In the genomic region with DNA sequence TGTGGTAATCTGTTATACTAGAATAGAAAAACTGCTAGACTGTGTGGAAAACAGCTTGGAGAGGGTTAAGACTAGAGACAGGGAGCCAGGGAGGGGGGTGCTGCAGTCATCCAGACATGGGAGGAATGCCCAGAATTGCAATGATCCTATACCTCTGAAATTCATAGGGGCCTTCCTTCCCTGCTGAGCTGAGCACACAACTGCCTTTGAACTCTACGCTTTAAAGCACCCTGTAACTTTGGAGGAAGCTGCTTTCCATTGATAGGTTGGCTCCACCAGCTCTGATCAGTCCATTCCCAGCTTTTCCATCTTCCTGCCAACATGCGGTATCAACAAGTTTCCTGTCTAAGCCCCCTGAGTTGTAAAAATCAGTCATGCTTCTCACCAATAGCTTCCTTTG, we compare ENCODE assay signal across 17 cellular contexts.
DNase-seq lines count a peak whose midpoint lies in the region; ATAC-seq and TF ChIP-seq lines count a peak whose summit lies in the region.
"Had no signal": no experiment of that assay in that cellular context is flagged by ENCODE, and none has a peak within 500 bp of the region (broad histone marks: within the 10 kb centered on the region; RNA-seq: fewer than 3 reads in every experiment).

No MANE protein-coding gene starts in this region.

- TF ChIP-seq POLR2A in erythroblast (IDR thresholded peaks at IDR 0.05; ENCODE audit: low read length) = no peak

- peak overlapping the region in 2 of 3 experiments; percentile 49 to 62 for H3K27ac Mint-ChIP-seq in nephron

- DNase-seq in choroid plexus epithelial cell (ENCODE audit: low read depth) (peak; percentile 13), kidney tubule cell (ENCODE audit: low spot score) (peak; percentile 35), erythroblast (lab: John Stamatoyannopoulos, UW) (no peak)
- no peak for DNase-seq in activated CD4-positive, alpha-beta T cell treated with anti-CD3 and anti-CD28 coated beads for 1 hour
- DNase-seq in activated CD8-positive, alpha-beta memory T cell treated with anti-CD3 and anti-CD28 coated beads, Interleukin-2, amount 50 U/mL, for 48 hours = no peak
- DNase-seq: DMS79, HCEC 1CT, KG1, MV-4-11, NCI-H1694 treated with DMSO at 0.1 percent for 48 hours, NCI-H510A, NCI-H774, SHP77 had no signal

- no peaks in the 10 kb centered on the region for H3K27me3 Mint-ChIP-seq in nephron (ENCODE audit: low read depth)

- no peaks in the 10 kb centered on the region for H3K36me3 Mint-ChIP-seq in nephron (ENCODE audit: low read depth)

- no peak overlapping the region for H3K4me3 Mint-ChIP-seq in nephron

- H3K4me1 Mint-ChIP-seq in nephron = peaks cover 56% of the 10 kb centered on the region

- TF ChIP-seq EP300 in Ishikawa (IDR thresholded peaks at IDR 0.05; ENCODE audit: borderline replicate concordance) = peak; percentile 85; the same call in 1 of the 2 replicates

- H3K9me3 Mint-ChIP-seq in nephron = no peaks in the 10 kb centered on the region

- TF ChIP-seq RAD21 in Ishikawa (IDR thresholded peaks at IDR 0.05; ENCODE audit: low read depth) = no peak

- TF ChIP-seq CTCF in choroid plexus epithelial cell (conservative IDR thresholded peaks at IDR 0.05; ENCODE audit: low read depth, low read length) (no peak), nephron (IDR thresholded peaks at IDR 0.05; ENCODE audit: unreplicated experiment in 3 of 3) (no peak)

- H3K4me3 ChIP-seq in choroid plexus epithelial cell (ENCODE audit: low read depth, low read length) = no peak overlapping the region
- H3K4me3 ChIP-seq: SK-N-MC had no signal

- no peak for ATAC-seq in HG02588 (IDR thresholded peaks at IDR 0.05; ENCODE audit: unreplicated experiment)

TF ChIP-seq in Ishikawa, 13 proteins besides CTCF, POLR2A, EP300 and RAD21:
- TF ChIP-seq EGR1 (IDR thresholded peaks at IDR 0.05) (no peak), CEBPB (IDR thresholded peaks at IDR 0.05) (no peak), TAF1 (IDR thresholded peaks at IDR 0.05; ENCODE audit: low read depth) (no peak), YY1 (IDR thresholded peaks at IDR 0.05; ENCODE audit: low read depth) (no peak), TEAD4 (IDR thresholded peaks at IDR 0.05) (peak; percentile 92), ZBTB7A (IDR thresholded peaks at IDR 0.05; ENCODE audit: low read depth) (no peak), CREB1 (IDR thresholded peaks at IDR 0.05; ENCODE audit: low read depth) (no peak), TCF12 (IDR thresholded peaks at IDR 0.05; ENCODE audit: low read depth) (peak; percentile 76), FOXM1 (IDR thresholded peaks at IDR 0.05; ENCODE audit: borderline replicate concordance, low read depth) (peak; percentile 62), NFIC (IDR thresholded peaks at IDR 0.05) (peak; percentile 69; the same call in 1 of the 2 replicates)
- TF ChIP-seq, protein P1, sequence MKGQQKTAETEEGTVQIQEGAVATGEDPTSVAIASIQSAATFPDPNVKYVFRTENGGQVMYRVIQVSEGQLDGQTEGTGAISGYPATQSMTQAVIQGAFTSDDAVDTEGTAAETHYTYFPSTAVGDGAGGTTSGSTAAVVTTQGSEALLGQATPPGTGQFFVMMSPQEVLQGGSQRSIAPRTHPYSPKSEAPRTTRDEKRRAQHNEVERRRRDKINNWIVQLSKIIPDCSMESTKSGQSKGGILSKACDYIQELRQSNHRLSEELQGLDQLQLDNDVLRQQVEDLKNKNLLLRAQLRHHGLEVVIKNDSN (IDR thresholded peaks at IDR 0.05) = no peak
- TF ChIP-seq, protein P2, sequence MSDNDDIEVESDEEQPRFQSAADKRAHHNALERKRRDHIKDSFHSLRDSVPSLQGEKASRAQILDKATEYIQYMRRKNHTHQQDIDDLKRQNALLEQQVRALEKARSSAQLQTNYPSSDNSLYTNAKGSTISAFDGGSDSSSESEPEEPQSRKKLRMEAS (IDR thresholded peaks at IDR 0.05) = no peak
- TF ChIP-seq, protein P3, sequence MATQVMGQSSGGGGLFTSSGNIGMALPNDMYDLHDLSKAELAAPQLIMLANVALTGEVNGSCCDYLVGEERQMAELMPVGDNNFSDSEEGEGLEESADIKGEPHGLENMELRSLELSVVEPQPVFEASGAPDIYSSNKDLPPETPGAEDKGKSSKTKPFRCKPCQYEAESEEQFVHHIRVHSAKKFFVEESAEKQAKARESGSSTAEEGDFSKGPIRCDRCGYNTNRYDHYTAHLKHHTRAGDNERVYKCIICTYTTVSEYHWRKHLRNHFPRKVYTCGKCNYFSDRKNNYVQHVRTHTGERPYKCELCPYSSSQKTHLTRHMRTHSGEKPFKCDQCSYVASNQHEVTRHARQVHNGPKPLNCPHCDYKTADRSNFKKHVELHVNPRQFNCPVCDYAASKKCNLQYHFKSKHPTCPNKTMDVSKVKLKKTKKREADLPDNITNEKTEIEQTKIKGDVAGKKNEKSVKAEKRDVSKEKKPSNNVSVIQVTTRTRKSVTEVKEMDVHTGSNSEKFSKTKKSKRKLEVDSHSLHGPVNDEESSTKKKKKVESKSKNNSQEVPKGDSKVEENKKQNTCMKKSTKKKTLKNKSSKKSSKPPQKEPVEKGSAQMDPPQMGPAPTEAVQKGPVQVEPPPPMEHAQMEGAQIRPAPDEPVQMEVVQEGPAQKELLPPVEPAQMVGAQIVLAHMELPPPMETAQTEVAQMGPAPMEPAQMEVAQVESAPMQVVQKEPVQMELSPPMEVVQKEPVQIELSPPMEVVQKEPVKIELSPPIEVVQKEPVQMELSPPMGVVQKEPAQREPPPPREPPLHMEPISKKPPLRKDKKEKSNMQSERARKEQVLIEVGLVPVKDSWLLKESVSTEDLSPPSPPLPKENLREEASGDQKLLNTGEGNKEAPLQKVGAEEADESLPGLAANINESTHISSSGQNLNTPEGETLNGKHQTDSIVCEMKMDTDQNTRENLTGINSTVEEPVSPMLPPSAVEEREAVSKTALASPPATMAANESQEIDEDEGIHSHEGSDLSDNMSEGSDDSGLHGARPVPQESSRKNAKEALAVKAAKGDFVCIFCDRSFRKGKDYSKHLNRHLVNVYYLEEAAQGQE (IDR thresholded peaks at IDR 0.05; ENCODE audit: low read depth) = no peak

Comparison
In these comparisons a context has a peak if more than half of its experiments do, and no peak if none do; other contexts are left out.
1. DNase-seq: peak in choroid plexus epithelial cell (single experiment) and kidney tubule cell (single experiment); none in erythroblast (0 of 2), activated CD4-positive, alpha-beta T cell treated with anti-CD3 and anti-CD28 coated beads for 1 hour (single experiment) and activated CD8-positive, alpha-beta memory T cell treated with anti-CD3 and anti-CD28 coated beads, Interleukin-2, amount 50 U/mL, for 48 hours (single experiment).